Comparison of ENCODE assay signal across 1 cellular context in genomic region chr16:71629617-71630016, GRCh38.
TF ChIP-seq lines count a peak whose summit lies in the region.

No MANE protein-coding gene starts in this region.

TF ChIP-seq in GM23338, 12 proteins besides CTCF, POLR2A, EP300 and RAD21:
- no peak for TF ChIP-seq REST (IDR thresholded peaks at IDR 0.05; ENCODE audit: unreplicated experiment)
- TF ChIP-seq EZH2 (IDR thresholded peaks at IDR 0.05; ENCODE audit: low read depth, unreplicated experiment): no peak
- TF ChIP-seq JUNB (IDR thresholded peaks at IDR 0.05; ENCODE audit: unreplicated experiment): no peak
- TF ChIP-seq EZH2phosphoT487 (IDR thresholded peaks at IDR 0.05; ENCODE audit: unreplicated experiment): no peak
- no peak for TF ChIP-seq POLR2AphosphoS5 (IDR thresholded peaks at IDR 0.05; ENCODE audit: low read depth)
- TF ChIP-seq CREB1 (CRISPR knock-in tag; IDR thresholded peaks at IDR 0.05; ENCODE audit: low read depth): no peak
- TF ChIP-seq ZNF331 (CRISPR knock-in tag; IDR thresholded peaks at IDR 0.05; ENCODE audit: low read depth): no peak
- no peak for TF ChIP-seq ZNF462 (CRISPR knock-in tag; IDR thresholded peaks at IDR 0.05)
- no peak for TF ChIP-seq ETS1 (IDR thresholded peaks at IDR 0.05)
- TF ChIP-seq ZNF114 (CRISPR knock-in tag; IDR thresholded peaks at IDR 0.05): no peak
- no peak for TF ChIP-seq NANOG (IDR thresholded peaks at IDR 0.05; ENCODE audit: borderline replicate concordance)
